11 cellular contexts compared by ENCODE assay signal in the genomic region with DNA sequence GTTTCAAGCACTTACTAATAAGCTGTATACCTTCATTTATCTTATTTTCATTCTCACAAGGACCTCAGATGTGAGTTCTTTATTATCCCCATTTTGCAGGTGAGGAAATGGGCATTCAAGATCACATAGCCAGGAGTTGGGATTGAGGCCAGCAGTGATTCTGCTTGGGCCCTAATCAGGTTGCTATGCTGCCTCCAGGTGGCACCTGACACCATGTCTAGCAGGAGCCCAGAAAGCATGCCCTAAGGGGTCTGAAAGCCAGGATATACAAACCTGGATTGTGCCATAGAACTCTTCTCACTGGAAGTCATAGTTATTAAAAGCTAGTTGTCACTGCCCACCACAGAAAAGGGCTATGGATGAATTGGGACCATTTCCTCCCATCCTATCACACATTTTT.
A peak's percentile ranks its signal among the peaks of the same experiment; 100 is the strongest.
DNase-seq lines count a peak whose midpoint lies in the region; ATAC-seq, FAIRE-seq and TF ChIP-seq lines count a peak whose summit lies in the region.
"Had no signal": no experiment of that assay in that cellular context is flagged by ENCODE, and none has a peak within 500 bp of the region (broad histone marks: within the 10 kb centered on the region; RNA-seq: fewer than 3 reads in every experiment).

No MANE protein-coding gene starts in this region.

- H3K27me3 ChIP-seq in Caco-2 (replicated peaks; ENCODE audit: control insufficient read depth, insufficient read depth, low read length) = no peaks in the 10 kb centered on the region
- no peaks in the 10 kb centered on the region for H3K27me3 ChIP-seq in SK-N-SH (ENCODE audit: insufficient read depth)

- ATAC-seq in GM19035 (IDR thresholded peaks at IDR 0.05; ENCODE audit: unreplicated experiment) (no peak), HG02678 (IDR thresholded peaks at IDR 0.05; ENCODE audit: unreplicated experiment) (no peak), HG03439 (IDR thresholded peaks at IDR 0.05; ENCODE audit: unreplicated experiment) (no peak)
- ATAC-seq: activated naive CD4-positive, alpha-beta T cell treated with anti-CD3 and anti-CD28 coated beads, Interleukin-2, amount 50 U/mL, for 72 hours had no signal

- peaks cover 6% of the 10 kb centered on the region for H3K4me1 Mint-ChIP-seq in Caco-2 (ENCODE audit: low read depth, unreplicated experiment)

- H3K4me1 ChIP-seq in Caco-2 (peaks cover 11% of the 10 kb centered on the region; the same call in 1 of the 2 replicates), SK-N-SH (ENCODE audit: control insufficient read depth in 1 of 2, insufficient read depth in 2 of 2, low read depth in 1 of 2, low read length in 1 of 2) (no peaks in the 10 kb centered on the region; a peak in 1 of 4 replicates), kidney (ENCODE audit: control insufficient read depth in 1 of 2, insufficient read depth in 1 of 2, low read depth in 1 of 2, low read length in 2 of 2) (peaks cover 4% of the 10 kb centered on the region in 2 donors)

- H3K27ac Mint-ChIP-seq in Caco-2 (ENCODE audit: unreplicated experiment) = no peak overlapping the region
- H3K27ac Mint-ChIP-seq: activated naive CD4-positive, alpha-beta T cell treated with anti-CD3 and anti-CD28 coated beads, Interleukin-2, amount 50 U/mL, for 72 hours; CD4-positive, alpha-beta T cell had no signal

- peak overlapping the region; percentile 2; the same call in 1 of the 2 replicates for H2AFZ ChIP-seq in SK-N-SH (ENCODE audit: low read depth)

- no peaks in the 10 kb centered on the region for H4K20me1 ChIP-seq in SK-N-SH (ENCODE audit: insufficient read depth)

- no peak overlapping the region for H3K4me2 ChIP-seq in SK-N-SH

- no peaks in the 10 kb centered on the region for H3F3A ChIP-seq in SK-N-SH (replicated peaks; ENCODE audit: insufficient read depth)

- DNase-seq in Caco-2 = peak; percentile 49 to 57
- DNase-seq in HEK293T (ENCODE audit: extremely low spot score) = peak; percentile 30
- DNase-seq in SK-N-SH = peak; percentile 0
- DNase-seq in kidney = peak; percentile 45
- no peak for DNase-seq in HCEC 1CT
- DNase-seq: CD4-positive, alpha-beta T cell had no signal

- no peaks in the 10 kb centered on the region for H3K27me3 Mint-ChIP-seq in Caco-2 (ENCODE audit: insufficient read depth, unreplicated experiment)

- FAIRE-seq in kidney (lab: Jason Lieb, UNC) = no peak

- BruUV-seq in Caco-2 (replicated peaks; lab: Mats Ljungman, UMichigan) = no TSS peak

- no peaks in the 10 kb centered on the region for H3K9me3 Mint-ChIP-seq in Caco-2 (ENCODE audit: unreplicated experiment)
- H3K9me3 Mint-ChIP-seq: CD4-positive, alpha-beta T cell had no signal

- TF ChIP-seq EP300 in SK-N-SH (IDR thresholded peaks at IDR 0.05; ENCODE audit: borderline replicate concordance in 1 of 2, low read depth in 1 of 2, low read length in 1 of 2) = no peak

- CTCF ChIA-PET in Caco-2 (lab: Charles Lee) = interaction anchor here (0.7 to 2.4 kb wide), 2 partner anchors 45 to 49 kb away, joined by 3 to 7 read pairs; no protein-coding TSS in a partner anchor
- CTCF ChIA-PET in HEK293T (lab: Yijun Ruan, JAX) = interaction anchor here (1.0 to 1.2 kb wide), 2 partner anchors 61 to 63 kb away, joined by 4 read pairs; a partner anchor contains a TSS
- CTCF ChIA-PET in SK-N-SH (lab: Yijun Ruan, JAX) = interaction anchor here (1.5 kb wide), 1 partner anchor 63 kb away, joined by 7 read pairs; no protein-coding TSS in a partner anchor

- H3K9ac ChIP-seq in SK-N-SH = no peak overlapping the region
- H3K9ac ChIP-seq in kidney (ENCODE audit: low read length in 2 of 2) = no peak overlapping the region

- no peaks in the 10 kb centered on the region for H3K79me2 ChIP-seq in SK-N-SH (ENCODE audit: insufficient read depth)

- POLR2A ChIA-PET in Caco-2 (lab: Charles Lee) = no interaction called here
- POLR2A ChIA-PET in HEK293T (lab: Yijun Ruan, JAX) = no interaction called here
- POLR2A ChIA-PET in SK-N-SH (lab: Yijun Ruan, JAX) = no interaction called here

- peak; percentile 21 to 24 for TF ChIP-seq CTCF in Caco-2 (IDR thresholded peaks at IDR 0.05; ENCODE audit: insufficient read depth in 1 of 2, low read depth in 1 of 2, low read length in 1 of 2, severe bottlenecking in 1 of 2, unreplicated experiment in 1 of 2)
- TF ChIP-seq CTCF in SK-N-SH (IDR thresholded peaks at IDR 0.05) = no peak; the same call in 1 of the 2 replicates
- peak; percentile 41 for TF ChIP-seq CTCF in kidney (IDR thresholded peaks at IDR 0.05; ENCODE audit: borderline replicate concordance, extremely low read depth, insufficient read depth)

- intact Hi-C loops in Caco-2 (cut with micrococcal nuclease; ENCODE audit: unreplicated experiment) = loop anchor here (1.0 to 5.0 kb wide), 2 partner anchors 44 to 63 kb away; no protein-coding TSS in a partner anchor
- intact Hi-C loops in kidney (cut with DNase I) = no loop called here

- H3K36me3 ChIP-seq in Caco-2 (ENCODE audit: control insufficient read depth, insufficient read depth, low read length) (no peaks in the 10 kb centered on the region), SK-N-SH (replicated peaks in 1 of 2; ENCODE audit: control insufficient read depth in 1 of 2, insufficient read depth in 2 of 2, low read length in 1 of 2) (no peaks in the 10 kb centered on the region), kidney (ENCODE audit: control insufficient read depth in 1 of 2, insufficient read depth in 2 of 2, low read length in 2 of 2) (no peaks in the 10 kb centered on the region)

- H3K27ac ChIP-seq in SK-N-SH (ENCODE audit: low read depth in 2 of 2, low read length in 1 of 2) (no peak overlapping the region; a peak in 1 of 4 replicates), kidney (ENCODE audit: low read depth in 2 of 2, low read length in 2 of 2) (no peak overlapping the region)
- H3K27ac ChIP-seq: epithelial cell of prostate had no signal

- no peak overlapping the region for H3K4me3 Mint-ChIP-seq in Caco-2 (ENCODE audit: unreplicated experiment)
- H3K4me3 Mint-ChIP-seq: CD4-positive, alpha-beta T cell had no signal

- no peaks in the 10 kb centered on the region for H3K9me2 ChIP-seq in SK-N-SH

- TF ChIP-seq RAD21 in SK-N-SH (IDR thresholded peaks at IDR 0.05; ENCODE audit: low read length) = peak; percentile 38

- H3K9me3 ChIP-seq in Caco-2 = no peaks in the 10 kb centered on the region
- H3K9me3 ChIP-seq in SK-N-SH = no peaks in the 10 kb centered on the region
- H3K9me3 ChIP-seq in kidney (ENCODE audit: control insufficient read depth in 1 of 2, low read length in 2 of 2) = no peaks in the 10 kb centered on the region

- no peaks in the 10 kb centered on the region for H3K36me3 Mint-ChIP-seq in Caco-2 (ENCODE audit: insufficient read depth, unreplicated experiment)
- H3K36me3 Mint-ChIP-seq: activated naive CD4-positive, alpha-beta T cell treated with anti-CD3 and anti-CD28 coated beads, Interleukin-2, amount 50 U/mL, for 72 hours had no signal

- H3K4me3 ChIP-seq in Caco-2 (ENCODE audit: low read depth, low read length) = no peak overlapping the region
- no peak overlapping the region for H3K4me3 ChIP-seq in SK-N-SH (ENCODE audit: low read depth in 2 of 2, low read length in 1 of 2)
- no peak overlapping the region for H3K4me3 ChIP-seq in kidney (ENCODE audit: low read length in 2 of 2)

TF ChIP-seq in HEK293T, 16 proteins besides CTCF, POLR2A, EP300 and RAD21:
- TF ChIP-seq BHLHE40 (IDR thresholded peaks at IDR 0.05; ENCODE audit: borderline replicate concordance) (no peak), LEF1 (IDR thresholded peaks at IDR 0.05; ENCODE audit: borderline replicate concordance) (no peak), ZNF384 (IDR thresholded peaks at IDR 0.05) (no peak), FOXM1 (IDR thresholded peaks at IDR 0.05; ENCODE audit: borderline replicate concordance) (no peak), L3MBTL2 (conservative IDR thresholded peaks at IDR 0.05) (no peak), CTBP1 (IDR thresholded peaks at IDR 0.05; ENCODE audit: borderline replicate concordance) (no peak)

TF ChIP-seq in SK-N-SH, 30 proteins besides CTCF, POLR2A, EP300 and RAD21:
- TF ChIP-seq TCF12 (IDR thresholded peaks at IDR 0.05) = no peak
- TF ChIP-seq SMC3 (IDR thresholded peaks at IDR 0.05; ENCODE audit: low read depth, low read length) = 0 out of 2 replicates have a peak, but pooled peaks have one; percentile 11
- TF ChIP-seq, protein P1, sequence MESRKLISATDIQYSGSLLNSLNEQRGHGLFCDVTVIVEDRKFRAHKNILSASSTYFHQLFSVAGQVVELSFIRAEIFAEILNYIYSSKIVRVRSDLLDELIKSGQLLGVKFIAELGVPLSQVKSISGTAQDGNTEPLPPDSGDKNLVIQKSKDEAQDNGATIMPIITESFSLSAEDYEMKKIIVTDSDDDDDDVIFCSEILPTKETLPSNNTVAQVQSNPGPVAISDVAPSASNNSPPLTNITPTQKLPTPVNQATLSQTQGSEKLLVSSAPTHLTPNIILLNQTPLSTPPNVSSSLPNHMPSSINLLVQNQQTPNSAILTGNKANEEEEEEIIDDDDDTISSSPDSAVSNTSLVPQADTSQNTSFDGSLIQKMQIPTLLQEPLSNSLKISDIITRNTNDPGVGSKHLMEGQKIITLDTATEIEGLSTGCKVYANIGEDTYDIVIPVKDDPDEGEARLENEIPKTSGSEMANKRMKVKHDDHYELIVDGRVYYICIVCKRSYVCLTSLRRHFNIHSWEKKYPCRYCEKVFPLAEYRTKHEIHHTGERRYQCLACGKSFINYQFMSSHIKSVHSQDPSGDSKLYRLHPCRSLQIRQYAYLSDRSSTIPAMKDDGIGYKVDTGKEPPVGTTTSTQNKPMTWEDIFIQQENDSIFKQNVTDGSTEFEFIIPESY (IDR thresholded peaks at IDR 0.05; ENCODE audit: borderline replicate concordance, low read depth) = no peak
